In the genomic region with DNA sequence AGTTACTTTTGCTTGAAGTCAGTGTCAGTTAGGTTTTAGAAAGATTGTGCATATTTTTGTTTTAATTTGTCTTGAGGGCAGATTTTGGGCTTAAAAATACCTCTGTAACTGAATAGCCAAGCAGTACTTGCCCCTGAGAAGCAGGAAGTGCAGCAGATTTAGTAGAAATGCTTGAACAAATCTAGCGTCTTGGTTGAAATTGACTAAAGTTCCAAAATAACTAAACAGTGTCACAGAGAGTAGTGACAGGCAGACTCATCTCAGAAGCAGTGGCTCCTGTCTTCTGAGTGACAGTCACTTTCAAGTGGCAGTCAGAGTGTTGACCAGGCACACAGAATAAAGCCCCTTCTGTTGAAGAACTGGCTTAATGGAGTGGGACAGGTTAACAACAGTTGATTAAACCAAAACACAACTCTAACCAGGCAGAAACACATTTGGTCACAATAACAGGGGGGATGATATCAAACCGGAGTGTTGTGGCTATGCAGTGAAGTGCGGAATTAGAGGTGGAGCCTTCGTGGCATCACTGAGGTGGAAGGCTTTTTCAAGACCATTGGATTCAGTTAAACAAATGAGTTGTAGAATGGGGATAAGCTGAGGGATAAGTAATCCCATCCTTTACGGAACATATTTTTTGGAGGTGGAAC, we compare ENCODE assay signal across 11 cellular contexts. TPM values are rescaled to one million over a fixed set of nuclear protein-coding genes. Genes with fewer than 3 reads are reported as not detected.
DNase-seq lines count a peak whose midpoint lies in the region; ATAC-seq lines count a peak whose summit lies in the region.
"Had no signal": no experiment of that assay in that cellular context is flagged by ENCODE, and none has a peak within 500 bp of the region (broad histone marks: within the 10 kb centered on the region; RNA-seq: fewer than 3 reads in every experiment).

No MANE protein-coding gene starts in this region.

- H3K4me3 ChIP-seq in subcutaneous abdominal adipose tissue (ENCODE audit: low read depth in 1 of 5, low read length in 5 of 5): no peak overlapping the region
- H3K4me3 ChIP-seq: breast epithelium had no signal

- H3K4me1 ChIP-seq in subcutaneous abdominal adipose tissue (ENCODE audit: control insufficient read depth in 5 of 5, insufficient read depth in 5 of 5, low read length in 5 of 5): peaks cover 8 to 51% (median 43%) of the 10 kb centered on the region in 5 donors
- H3K4me1 ChIP-seq: breast epithelium had no signal

- H3K27me3 ChIP-seq in subcutaneous abdominal adipose tissue (ENCODE audit: control insufficient read depth in 5 of 5, insufficient read depth in 4 of 5, low read length in 5 of 5): no peaks in the 10 kb centered on the region
- H3K27me3 ChIP-seq: breast epithelium had no signal

- ATAC-seq in left ventricle myocardium superior: peak; percentile 20
- ATAC-seq in Right ventricle myocardium superior (ENCODE audit: poor library complexity): no peak
- ATAC-seq in HG02763 (IDR thresholded peaks at IDR 0.05; ENCODE audit: unreplicated experiment): peak; percentile 39

- no peaks in the 10 kb centered on the region for H3K36me3 ChIP-seq in subcutaneous abdominal adipose tissue (ENCODE audit: control insufficient read depth in 5 of 5, insufficient read depth in 5 of 5, low read length in 5 of 5)
- H3K36me3 ChIP-seq: breast epithelium had no signal

- peak overlapping the region; percentile 14 for H3K27ac ChIP-seq in subcutaneous abdominal adipose tissue (ENCODE audit: low read depth, low read length)
- H3K27ac ChIP-seq: breast epithelium had no signal

- H3K9ac ChIP-seq in subcutaneous abdominal adipose tissue (ENCODE audit: low read length in 5 of 5): no peak overlapping the region

- H3K9me3 ChIP-seq in subcutaneous abdominal adipose tissue (ENCODE audit: control insufficient read depth in 5 of 5, low read length in 5 of 5): no peaks in the 10 kb centered on the region
- H3K9me3 ChIP-seq: breast epithelium had no signal

- intact Hi-C loops in left ventricle myocardium superior (cut with micrococcal nuclease) (no loop called here), Right ventricle myocardium superior (cut with DNase I) (no loop called here)

- DNase-seq in left ventricle myocardium superior: no peak
- no peak for DNase-seq in Right ventricle myocardium superior
- DNase-seq in NCI-H524 treated with DMSO at 0.1 percent for 48 hours (lab: John Stamatoyannopoulos, UW): peak; percentile 37
- DNase-seq in RKO (ENCODE audit: low spot score): no peak
- DNase-seq in NCI-H1092 treated with DMSO at 0.1 percent for 48 hours (lab: John Stamatoyannopoulos, UW): no peak
- DNase-seq in DMS53 (lab: John Stamatoyannopoulos, UW): no peak
- DNase-seq: islet precursor cell, T-helper 9 cell had no signal

RNA-seq across cellular contexts. Expression of a gene that starts 29.1 kb away (rescaled TPM):
- total RNA-seq in left ventricle myocardium superior: 57.0 TPM
- 56.0 TPM for total RNA-seq in Right ventricle myocardium superior
